16 cellular contexts compared by ENCODE assay signal in genomic region chr18:29226201-29226600, GRCh38.
"Had no signal": no experiment of that assay in that cellular context is flagged by ENCODE, and none has a peak within 500 bp of the region (broad histone marks: within the 10 kb centered on the region; RNA-seq: fewer than 3 reads in every experiment).

No MANE protein-coding gene starts in this region.

- DNase-seq: activated CD4-positive, alpha-beta T cell treated with anti-CD3 and anti-CD28 coated beads, Interleukin-2, amount 50 U/mL, for 4 hours; activated CD4-positive, CD25-positive, alpha-beta regulatory T cell treated with anti-CD3 and anti-CD28 coated beads, Interleukin-2, amount 50 U/mL, for 72 hours; activated CD8-positive, alpha-beta memory T cell treated with anti-CD3 and anti-CD28 coated beads, Interleukin-2, amount 10 ng/mL, durations not matched to agents 7 days and 5 days; activated effector memory CD4-positive, alpha-beta T cell treated with Interleukin-2 at 50 U/mL for 16 hours; activated T-cell treated with anti-CD3 and anti-CD28 coated beads, Interleukin-2, amount 50 U/mL, for 24 hours; anterior cingulate cortex; colonic mucosa; effector CD4-positive, alpha-beta T cell; islet precursor cell; left ventricle myocardium inferior; mesenchymal stem cell; ovary; T-helper 9 cell had no signal

- H3K4me1 ChIP-seq: colonic mucosa, left ventricle myocardium inferior, vagina had no signal

- H3K4me3 Mint-ChIP-seq: activated CD8-positive, alpha-beta memory T cell treated with anti-CD3 and anti-CD28 coated beads, Interleukin-2, amount 10 ng/mL, durations not matched to agents 7 days and 5 days; activated naive CD8-positive, alpha-beta T cell; activated T-cell treated with anti-CD3 and anti-CD28 coated beads, Interleukin-2, amount 50 U/mL, for 24 hours; nephron had no signal

- H3K27me3 ChIP-seq: colonic mucosa, ovary, vagina had no signal

- H3K4me1 Mint-ChIP-seq: activated CD8-positive, alpha-beta memory T cell treated with anti-CD3 and anti-CD28 coated beads, Interleukin-2, amount 10 ng/mL, durations not matched to agents 7 days and 5 days; nephron had no signal

- H3K4me3 ChIP-seq: colonic mucosa, left ventricle myocardium inferior, ovary, vagina had no signal

- H3K27ac ChIP-seq: colonic mucosa, left ventricle myocardium inferior, ovary, vagina had no signal

- H3K36me3 Mint-ChIP-seq: activated CD8-positive, alpha-beta memory T cell treated with anti-CD3 and anti-CD28 coated beads, Interleukin-2, amount 10 ng/mL, durations not matched to agents 7 days and 5 days; activated naive CD8-positive, alpha-beta T cell had no signal

- H3K36me3 ChIP-seq: colonic mucosa, left ventricle myocardium inferior, ovary, vagina had no signal

- H3K9me3 ChIP-seq: colonic mucosa, ovary, vagina had no signal

- H3K27ac Mint-ChIP-seq: activated CD8-positive, alpha-beta memory T cell treated with anti-CD3 and anti-CD28 coated beads, Interleukin-2, amount 10 ng/mL, durations not matched to agents 7 days and 5 days; activated naive CD8-positive, alpha-beta T cell; activated T-cell treated with anti-CD3 and anti-CD28 coated beads, Interleukin-2, amount 50 U/mL, for 24 hours; nephron had no signal

- H3K27me3 Mint-ChIP-seq: activated CD8-positive, alpha-beta memory T cell treated with anti-CD3 and anti-CD28 coated beads, Interleukin-2, amount 10 ng/mL, durations not matched to agents 7 days and 5 days; activated naive CD8-positive, alpha-beta T cell; activated T-cell treated with anti-CD3 and anti-CD28 coated beads, Interleukin-2, amount 50 U/mL, for 24 hours had no signal

- ATAC-seq: activated CD8-positive, alpha-beta memory T cell treated with anti-CD3 and anti-CD28 coated beads, Interleukin-2, amount 10 ng/mL, durations not matched to agents 7 days and 5 days had no signal
